ENCODE assay signal across 8 cellular contexts in genomic region chr11:74570266-74571061, GRCh38. TPM values are rescaled to one million over a fixed set of nuclear protein-coding genes. Genes with fewer than 3 reads are reported as not detected.
DNase-seq lines count a peak whose midpoint lies in the region; ATAC-seq, FAIRE-seq and TF ChIP-seq lines count a peak whose summit lies in the region.

No MANE protein-coding gene starts in this region.

- H3K9me3 Mint-ChIP-seq in brain: no peaks in the 10 kb centered on the region
- H3K9me3 Mint-ChIP-seq in stimulated activated naive CD8-positive, alpha-beta T cell treated with anti-CD3 and anti-CD28 coated beads, Interleukin-15, amount 100 ng/mL, for 72 hours: no peaks in the 10 kb centered on the region

- no peaks in the 10 kb centered on the region for H3K36me3 Mint-ChIP-seq in brain

- no peaks in the 10 kb centered on the region for H3K36me3 ChIP-seq in keratinocyte (ENCODE audit: control insufficient read depth in 2 of 2, extremely low read depth in 1 of 2, insufficient read depth in 2 of 2, low read length in 2 of 2)

- H4K20me1 ChIP-seq in keratinocyte (ENCODE audit: control insufficient read depth, extremely low read depth, insufficient read depth, low read length): no peaks in the 10 kb centered on the region

- DNase-seq in D721Med (ENCODE audit: insufficient read length, low spot score) (peak; percentile 36), HL-60 (ENCODE audit: low read depth in 1 of 2, low spot score in 1 of 2) (peak; percentile 24 to 53), NOMO-1 treated with dmso at 0.1 percent for 144 hours (lab: John Stamatoyannopoulos, UW; ENCODE audit: unreplicated experiment) (peak; percentile 22), keratinocyte (ENCODE audit: low read depth, low spot score) (no peak)
- no peak for DNase-seq in stimulated activated naive CD8-positive, alpha-beta T cell treated with anti-CD3 and anti-CD28 coated beads, Interleukin-15, amount 100 ng/mL, for 72 hours

- H3K9ac ChIP-seq in keratinocyte (ENCODE audit: control insufficient read depth, extremely low read depth, insufficient read depth, low read length): no peak overlapping the region

- no peak overlapping the region for H3K4me3 ChIP-seq in HL-60 (replicated peaks; ENCODE audit: insufficient read depth, low read length)
- H3K4me3 ChIP-seq in keratinocyte (ENCODE audit: control insufficient read depth in 2 of 3, extremely low read depth in 1 of 3, insufficient read depth in 2 of 3, low read depth in 1 of 3, low read length in 3 of 3): no peak overlapping the region

- H3K27me3 Mint-ChIP-seq in brain: peaks cover 4% of the 10 kb centered on the region
- H3K27me3 Mint-ChIP-seq in stimulated activated naive CD8-positive, alpha-beta T cell treated with anti-CD3 and anti-CD28 coated beads, Interleukin-15, amount 100 ng/mL, for 72 hours: no peaks in the 10 kb centered on the region

- H3K9me1 ChIP-seq in keratinocyte (ENCODE audit: control insufficient read depth, extremely low read depth, insufficient read depth, low read length): no peaks in the 10 kb centered on the region

- no peak overlapping the region for H2AFZ ChIP-seq in keratinocyte (ENCODE audit: control insufficient read depth, low read length)

- dilution Hi-C loops in keratinocyte (cut with MboI; ENCODE audit: extremely low pct_ligation_motif_present, low sequenced_read_pairs): loop anchor here (25.0 kb wide), 1 partner anchor 308 kb away; no protein-coding TSS in a partner anchor

- H3K9me3 ChIP-seq in keratinocyte (ENCODE audit: control insufficient read depth, low read depth, low read length): no peaks in the 10 kb centered on the region

- no peak overlapping the region for H3K4me3 Mint-ChIP-seq in brain
- no peak overlapping the region for H3K4me3 Mint-ChIP-seq in stimulated activated naive CD8-positive, alpha-beta T cell treated with anti-CD3 and anti-CD28 coated beads, Interleukin-15, amount 100 ng/mL, for 72 hours

- H3K27ac ChIP-seq in HL-60 (replicated peaks) (no peak overlapping the region), keratinocyte (ENCODE audit: control insufficient read depth, insufficient read depth, low read length) (no peak overlapping the region)

- peak; percentile 82 for TF ChIP-seq CTCF in D721Med (IDR thresholded peaks at IDR 0.05; ENCODE audit: insufficient read depth, missing control alignments)
- TF ChIP-seq CTCF in HL-60 (IDR thresholded peaks at IDR 0.05; ENCODE audit: insufficient read depth, low read length): peak; percentile 53
- TF ChIP-seq CTCF in brain (conservative IDR thresholded peaks at IDR 0.05): peak; percentile 77 to 81
- TF ChIP-seq CTCF in keratinocyte (optimal IDR thresholded peaks at IDR 0.05 in 1 of 3, IDR thresholded peaks at IDR 0.05 in 1 of 3, conservative IDR thresholded peaks at IDR 0.05 in 1 of 3; ENCODE audit: extremely low read depth in 1 of 3, insufficient read depth in 2 of 3, low read length in 3 of 3): peak; percentile 73 to 92 (median 80)

- no peak overlapping the region for H3K27ac Mint-ChIP-seq in brain
- H3K27ac Mint-ChIP-seq in stimulated activated naive CD8-positive, alpha-beta T cell treated with anti-CD3 and anti-CD28 coated beads, Interleukin-15, amount 100 ng/mL, for 72 hours: no peak overlapping the region

- H3K27me3 ChIP-seq in HL-60 (ENCODE audit: insufficient read depth, poor library complexity, severe bottlenecking): no peaks in the 10 kb centered on the region
- H3K27me3 ChIP-seq in keratinocyte (ENCODE audit: control insufficient read depth, extremely low read depth, insufficient read depth, low read length): no peaks in the 10 kb centered on the region

- no peaks in the 10 kb centered on the region for H3K79me2 ChIP-seq in keratinocyte (ENCODE audit: control insufficient read depth, insufficient read depth, low read length)

- no peaks in the 10 kb centered on the region for H3K4me1 ChIP-seq in keratinocyte (ENCODE audit: control insufficient read depth, extremely low read depth, insufficient read depth, low read length)

- no peak overlapping the region for H3K4me2 ChIP-seq in keratinocyte (ENCODE audit: control insufficient read depth, extremely low read depth, insufficient read depth, low read depth, low read length)

- peak; percentile 60 for ATAC-seq in stimulated activated naive CD8-positive, alpha-beta T cell treated with anti-CD3 and anti-CD28 coated beads, Interleukin-15, amount 100 ng/mL, for 72 hours
- ATAC-seq in HG03565 (IDR thresholded peaks at IDR 0.05; ENCODE audit: unreplicated experiment) (no peak), HG03521 (IDR thresholded peaks at IDR 0.05; ENCODE audit: unreplicated experiment) (no peak)

- H3K4me1 Mint-ChIP-seq in brain: no peaks in the 10 kb centered on the region
- no peaks in the 10 kb centered on the region for H3K4me1 Mint-ChIP-seq in stimulated activated naive CD8-positive, alpha-beta T cell treated with anti-CD3 and anti-CD28 coated beads, Interleukin-15, amount 100 ng/mL, for 72 hours

- FAIRE-seq in D721Med (lab: Jason Lieb, UNC) (no peak), keratinocyte (lab: Jason Lieb, UNC) (no peak)

RNA-seq across cellular contexts. Expression of gene POLD3, which starts 21.9 kb away (rescaled TPM):
- polyA plus RNA-seq in brain (ENCODE audit: insufficient read depth, low read depth, low replicate concordance): 18.9 TPM
- 9.1 to 16.7 TPM (median 12.0 TPM) in 3 replicates for polyA plus RNA-seq in keratinocyte
- 7.9 TPM for polyA plus RNA-seq in keratinocyte (2011; ENCODE audit: low read depth)
- 5.4 and 10.7 TPM in 2 replicates for polyA plus RNA-seq in keratinocyte (2011; cell fraction: cytosol; rRNA removed)
- polyA plus RNA-seq in keratinocyte (2011; cell fraction: nucleus; rRNA removed): 13.8 and 17.4 TPM in 2 replicates
- polyA plus RNA-seq in keratinocyte (2012; ENCODE audit: low replicate concordance): 4.5 and 7.4 TPM in 2 replicates
- 11.6 to 26.3 TPM (median 15.4 TPM) in 3 replicates for polyA minus RNA-seq in keratinocyte
- polyA minus RNA-seq in keratinocyte (2011; cell fraction: cytosol; rRNA and poly(A)+ RNA removed): 4.4 TPM
- polyA minus RNA-seq in keratinocyte (2011; cell fraction: nucleus; rRNA and poly(A)+ RNA removed): 3.2 and 9.3 TPM in 2 replicates

Comparison
In these comparisons a context has a peak if more than half of its experiments do, and no peak if none do; other contexts are left out.
1. DNase-seq: peak in D721Med (single experiment), HL-60 (2 of 2) and NOMO-1 treated with dmso at 0.1 percent for 144 hours (single experiment); none in keratinocyte (single experiment) and stimulated activated naive CD8-positive, alpha-beta T cell treated with anti-CD3 and anti-CD28 coated beads, Interleukin-15, amount 100 ng/mL, for 72 hours (0 of 2).
2. Peak in every context shown above with its lines, with median percentiles within 50 percentile points of each other: CTCF ChIP-seq.